8 cellular contexts compared by ENCODE assay signal in the genomic region with DNA sequence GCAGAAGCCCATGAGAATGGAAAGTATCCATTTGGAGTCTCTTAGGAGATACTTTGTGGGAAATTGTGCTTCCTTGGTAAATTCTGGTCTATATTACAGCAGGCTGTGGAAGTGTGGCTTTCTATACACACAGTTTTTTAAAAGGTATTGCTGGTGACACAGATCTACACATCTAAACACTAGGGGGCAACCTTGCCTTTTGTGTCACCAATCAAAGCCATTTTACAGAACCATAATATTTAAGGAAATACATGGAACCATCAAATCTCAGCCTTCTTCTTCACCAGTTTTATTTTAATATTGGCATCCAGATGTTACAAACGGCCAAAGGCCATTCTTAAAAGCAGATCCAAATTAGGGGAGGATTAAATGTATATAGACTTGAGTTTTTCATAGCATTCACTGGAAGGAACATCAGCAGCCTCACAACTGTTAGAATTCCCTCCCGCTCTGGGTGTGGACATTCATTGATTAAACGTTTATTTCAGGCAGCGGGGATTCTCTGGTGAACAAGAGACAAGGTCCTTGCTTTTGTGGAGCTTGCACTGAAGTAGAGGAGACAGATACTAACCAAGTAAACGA.
DNase-seq lines count a peak whose midpoint lies in the region; ATAC-seq and TF ChIP-seq lines count a peak whose summit lies in the region.

No MANE protein-coding gene starts in this region.

- no peak overlapping the region for H2AFZ ChIP-seq in mammary epithelial cell (ENCODE audit: low read depth, low read length)

- CTCF ChIA-PET in mammary epithelial cell (lab: Charles Lee; ENCODE audit: low non-redundant PET), result interaction anchor here (0.6 kb wide), 1 partner anchor 113 kb away, joined by 4 read pairs; no protein-coding TSS in a partner anchor

- no peaks in the 10 kb centered on the region for H3K36me3 ChIP-seq in GM06990 (ENCODE audit: control insufficient read depth, insufficient read depth, low read length)
- no peaks in the 10 kb centered on the region for H3K36me3 ChIP-seq in mammary epithelial cell (ENCODE audit: insufficient read depth, low read length)
- H3K36me3 ChIP-seq in kidney epithelial cell (ENCODE audit: control insufficient read depth, insufficient read depth, low read length), result no peaks in the 10 kb centered on the region

- TF ChIP-seq CTCF in AG09309 (IDR thresholded peaks at IDR 0.05; ENCODE audit: control insufficient read depth, insufficient read depth, low read depth, low read length, missing control alignments) (peak; percentile 69), GM06990 (IDR thresholded peaks at IDR 0.05; ENCODE audit: insufficient read depth, low read length, poor library complexity, severe bottlenecking) (peak; percentile 58), mammary epithelial cell (conservative IDR thresholded peaks at IDR 0.05 in 1 of 2, IDR thresholded peaks at IDR 0.05 in 1 of 2; ENCODE audit: extremely low read depth in 1 of 2, insufficient read depth in 1 of 2, low read depth in 1 of 2, low read length in 2 of 2) (peak; percentile 59 to 70), kidney epithelial cell (IDR thresholded peaks at IDR 0.05; ENCODE audit: insufficient read depth, low read length, poor library complexity, severe bottlenecking) (peak; percentile 71)

- no peak for ATAC-seq in GM21717 (IDR thresholded peaks at IDR 0.05; ENCODE audit: unreplicated experiment)

- in situ Hi-C loops in KBM-7 (cut with MboI; ENCODE audit: low pct_unique_long_range_greater_than_20kb, low sequenced_read_pairs), result no loop called here
- in situ Hi-C loops in mammary epithelial cell (cut with MboI; ENCODE audit: low sequenced_read_pairs in 2 of 2), result loop anchor here (5.0 kb wide), 1 partner anchor 201 kb away; no protein-coding TSS in a partner anchor

- BruUV-seq in mammary epithelial cell (replicated peaks; lab: Mats Ljungman, UMichigan), result no TSS peak

- no peaks in the 10 kb centered on the region for H3K4me1 ChIP-seq in mammary epithelial cell (ENCODE audit: insufficient read depth, low read length)

- H3K4me3 ChIP-seq in AG09309 (ENCODE audit: control insufficient read depth, low read depth, low read length), result no peak overlapping the region
- H3K4me3 ChIP-seq in GM06990 (replicated peaks; ENCODE audit: low read depth, low read length), result no peak overlapping the region
- H3K4me3 ChIP-seq in mammary epithelial cell (replicated peaks in 1 of 3; ENCODE audit: insufficient read depth in 1 of 3, low read depth in 2 of 3, low read length in 3 of 3), result no peak overlapping the region
- H3K4me3 ChIP-seq in kidney epithelial cell (ENCODE audit: low read depth, low read length), result no peak overlapping the region

- DNase-seq in AG09309 (ENCODE audit: low read depth) (peak; percentile 29), GM06990 (ENCODE audit: extremely low read depth, insufficient read length) (no peak), KBM-7 (peak; percentile 73), RKO (ENCODE audit: low spot score) (peak; percentile 77), mammary epithelial cell (peak; percentile 35), kidney epithelial cell (ENCODE audit: low read depth) (peak; percentile 10), superior temporal gyrus (ENCODE audit: extremely low spot score) (peak; percentile 95)

- no peaks in the 10 kb centered on the region for H3K9me3 ChIP-seq in mammary epithelial cell (replicated peaks; ENCODE audit: insufficient read depth, low read length)

- H3K79me2 ChIP-seq in mammary epithelial cell (ENCODE audit: insufficient read depth, low read length), result no peaks in the 10 kb centered on the region

- intact Hi-C loops in mammary epithelial cell (cut with micrococcal nuclease), result loop anchor here (1.0 kb wide), 4 partner anchors 206 to 1055 kb away; a partner anchor contains a TSS

- WGBS in mammary epithelial cell (ENCODE audit: low coverage, missing lambda C conversion rate), result 42% methylated on average over 5 of the region's 5 CpGs

- dilution Hi-C loops in mammary epithelial cell (cut with HindIII; ENCODE audit: low sequenced_read_pairs), result no loop called here

- no peak overlapping the region for H3K27ac ChIP-seq in mammary epithelial cell (ENCODE audit: insufficient read depth, low read depth, low read length)

- H3K9ac ChIP-seq in mammary epithelial cell (ENCODE audit: insufficient read depth, low read length), result no peak overlapping the region

- H3K4me2 ChIP-seq in mammary epithelial cell (ENCODE audit: insufficient read depth, low read depth, low read length), result no peak overlapping the region

- H3K27me3 ChIP-seq in GM06990 (replicated peaks; ENCODE audit: control insufficient read depth, insufficient read depth, low read length), result no peaks in the 10 kb centered on the region; the same call in 1 of the 2 replicates
- no peaks in the 10 kb centered on the region for H3K27me3 ChIP-seq in mammary epithelial cell (ENCODE audit: insufficient read depth, low read length)
- no peaks in the 10 kb centered on the region for H3K27me3 ChIP-seq in kidney epithelial cell (ENCODE audit: control insufficient read depth, insufficient read depth, low read length)

- H4K20me1 ChIP-seq in mammary epithelial cell (ENCODE audit: insufficient read depth, low read length), result no peaks in the 10 kb centered on the region
